7 cellular contexts compared by ENCODE assay signal in genomic region chr3:135419155-135419554, GRCh38.
"Had no signal": no experiment of that assay in that cellular context is flagged by ENCODE, and none has a peak within 500 bp of the region (broad histone marks: within the 10 kb centered on the region; RNA-seq: fewer than 3 reads in every experiment).

No MANE protein-coding gene starts in this region.

- ATAC-seq: GM12878 had no signal

- FAIRE-seq: G401.6, GM12878, GM12891, GM12892, GM18507 had no signal

- DNase-seq: GDM1, GF-D8 had no signal

- H3K4me3 ChIP-seq: GM12878 had no signal
